Comparison of ENCODE assay signal across 26 cellular contexts in genomic region chr11:134510171-134510570, GRCh38.
"Had no signal": no experiment of that assay in that cellular context is flagged by ENCODE, and none has a peak within 500 bp of the region (broad histone marks: within the 10 kb centered on the region; RNA-seq: fewer than 3 reads in every experiment).

No MANE protein-coding gene starts in this region.

- DNase-seq: activated CD4-positive, alpha-beta T cell treated with anti-CD3 and anti-CD28 coated beads for 48 hours; activated CD4-positive, CD25-positive, alpha-beta regulatory T cell; activated CD8-positive, alpha-beta memory T cell treated with anti-CD3 and anti-CD28 coated beads, Interleukin-2, amount 10 ng/mL, durations not matched to agents 7 days and 5 days; activated CD8-positive, alpha-beta T cell treated with anti-CD3 and anti-CD28 coated beads for 36 hours; brain microvascular endothelial cell; central memory CD4-positive, alpha-beta T cell; colonic mucosa; effector memory CD8-positive, alpha-beta T cell; mesenchymal stem cell; occipital lobe; stimulated activated CD4-positive, alpha-beta T cell treated with anti-CD3 and anti-CD28 coated beads, Interleukin-2, amount 100 ng/mL, for 48 hours; stimulated activated CD8-positive, alpha-beta memory T cell treated with anti-CD3 and anti-CD28 coated beads, Interleukin-4, amount 100 ng/mL, for 48 hours; stimulated activated naive B cell treated with anti-CD40 and anti-IgM and Interleukin-4, amounts not matched to agents 10 μg/mL and 1 μg/mL and 100 μg/mL, for 72 hours; T1000; testis; trophoblast cell had no signal

- H3K9me3 ChIP-seq: adrenal gland, ascending aorta, colonic mucosa, gastroesophageal sphincter, heart left ventricle, sigmoid colon, testis had no signal

- H3K4me3 ChIP-seq: adrenal gland, ascending aorta, colonic mucosa, dorsolateral prefrontal cortex, gastroesophageal sphincter, heart left ventricle, sigmoid colon, testis had no signal

- H3K4me1 Mint-ChIP-seq: activated CD8-positive, alpha-beta memory T cell treated with anti-CD3 and anti-CD28 coated beads, Interleukin-2, amount 10 ng/mL, durations not matched to agents 7 days and 5 days; activated naive CD4-positive, alpha-beta T cell treated with anti-CD3 and anti-CD28 coated beads, Interleukin-2, amount 50 U/mL, for 24 hours; stimulated activated naive B cell treated with anti-CD40 and anti-IgM and Interleukin-4, amounts not matched to agents 10 μg/mL and 1 μg/mL and 100 μg/mL, for 72 hours had no signal

- H3K36me3 ChIP-seq: adrenal gland, ascending aorta, brain microvascular endothelial cell, colonic mucosa, gastroesophageal sphincter, heart left ventricle, sigmoid colon had no signal

- H3K36me3 Mint-ChIP-seq: activated CD8-positive, alpha-beta memory T cell treated with anti-CD3 and anti-CD28 coated beads, Interleukin-2, amount 10 ng/mL, durations not matched to agents 7 days and 5 days; activated naive CD4-positive, alpha-beta T cell treated with anti-CD3 and anti-CD28 coated beads, Interleukin-2, amount 50 U/mL, for 24 hours; stimulated activated naive B cell treated with anti-CD40 and anti-IgM and Interleukin-4, amounts not matched to agents 10 μg/mL and 1 μg/mL and 100 μg/mL, for 72 hours had no signal

- H3K4me1 ChIP-seq: adrenal gland, ascending aorta, gastroesophageal sphincter, heart left ventricle, sigmoid colon, testis had no signal

- ATAC-seq: activated CD8-positive, alpha-beta memory T cell treated with anti-CD3 and anti-CD28 coated beads, Interleukin-2, amount 10 ng/mL, durations not matched to agents 7 days and 5 days; activated CD8-positive, alpha-beta T cell treated with anti-CD3 and anti-CD28 coated beads for 36 hours; effector memory CD8-positive, alpha-beta T cell; gastroesophageal sphincter; heart left ventricle; left colon; stimulated activated naive B cell treated with anti-CD40 and anti-IgM and Interleukin-4, amounts not matched to agents 10 μg/mL and 1 μg/mL and 100 μg/mL, for 72 hours had no signal

- H3K4me3 Mint-ChIP-seq: activated CD8-positive, alpha-beta memory T cell treated with anti-CD3 and anti-CD28 coated beads, Interleukin-2, amount 10 ng/mL, durations not matched to agents 7 days and 5 days; activated CD8-positive, alpha-beta T cell treated with anti-CD3 and anti-CD28 coated beads for 36 hours; activated naive CD4-positive, alpha-beta T cell treated with anti-CD3 and anti-CD28 coated beads, Interleukin-2, amount 50 U/mL, for 24 hours; effector memory CD8-positive, alpha-beta T cell; stimulated activated naive B cell treated with anti-CD40 and anti-IgM and Interleukin-4, amounts not matched to agents 10 μg/mL and 1 μg/mL and 100 μg/mL, for 72 hours; T-helper 1 cell treated with Interleukin-12 subunit alpha and Interleukin-12 subunit beta and Interleukin-4 antibody, amounts not matched to agents 30 μg/mL and 1 μg/mL, for 36 hours had no signal

- H3K27ac ChIP-seq: adrenal gland, ascending aorta, brain microvascular endothelial cell, colonic mucosa, dorsolateral prefrontal cortex, epithelial cell of prostate, gastroesophageal sphincter, heart left ventricle, sigmoid colon, testis had no signal

- H3K27me3 ChIP-seq: adrenal gland, ascending aorta, brain microvascular endothelial cell, colonic mucosa, testis had no signal

- H3K27ac Mint-ChIP-seq: activated CD8-positive, alpha-beta memory T cell treated with anti-CD3 and anti-CD28 coated beads, Interleukin-2, amount 10 ng/mL, durations not matched to agents 7 days and 5 days; activated CD8-positive, alpha-beta T cell treated with anti-CD3 and anti-CD28 coated beads for 36 hours; activated naive CD4-positive, alpha-beta T cell treated with anti-CD3 and anti-CD28 coated beads, Interleukin-2, amount 50 U/mL, for 24 hours; effector memory CD8-positive, alpha-beta T cell; stimulated activated naive B cell treated with anti-CD40 and anti-IgM and Interleukin-4, amounts not matched to agents 10 μg/mL and 1 μg/mL and 100 μg/mL, for 72 hours; T-helper 1 cell treated with Interleukin-12 subunit alpha and Interleukin-12 subunit beta and Interleukin-4 antibody, amounts not matched to agents 30 μg/mL and 1 μg/mL, for 36 hours had no signal

- H3K27me3 Mint-ChIP-seq: activated CD8-positive, alpha-beta memory T cell treated with anti-CD3 and anti-CD28 coated beads, Interleukin-2, amount 10 ng/mL, durations not matched to agents 7 days and 5 days; activated CD8-positive, alpha-beta T cell treated with anti-CD3 and anti-CD28 coated beads for 36 hours; activated naive CD4-positive, alpha-beta T cell treated with anti-CD3 and anti-CD28 coated beads, Interleukin-2, amount 50 U/mL, for 24 hours; stimulated activated naive B cell treated with anti-CD40 and anti-IgM and Interleukin-4, amounts not matched to agents 10 μg/mL and 1 μg/mL and 100 μg/mL, for 72 hours had no signal

- H3K9me3 Mint-ChIP-seq: activated CD8-positive, alpha-beta T cell treated with anti-CD3 and anti-CD28 coated beads for 36 hours; activated naive CD4-positive, alpha-beta T cell treated with anti-CD3 and anti-CD28 coated beads, Interleukin-2, amount 50 U/mL, for 24 hours; effector memory CD8-positive, alpha-beta T cell; stimulated activated naive B cell treated with anti-CD40 and anti-IgM and Interleukin-4, amounts not matched to agents 10 μg/mL and 1 μg/mL and 100 μg/mL, for 72 hours; T-helper 1 cell treated with Interleukin-12 subunit alpha and Interleukin-12 subunit beta and Interleukin-4 antibody, amounts not matched to agents 30 μg/mL and 1 μg/mL, for 36 hours had no signal
